8 cellular contexts compared by ENCODE assay signal in the genomic region with DNA sequence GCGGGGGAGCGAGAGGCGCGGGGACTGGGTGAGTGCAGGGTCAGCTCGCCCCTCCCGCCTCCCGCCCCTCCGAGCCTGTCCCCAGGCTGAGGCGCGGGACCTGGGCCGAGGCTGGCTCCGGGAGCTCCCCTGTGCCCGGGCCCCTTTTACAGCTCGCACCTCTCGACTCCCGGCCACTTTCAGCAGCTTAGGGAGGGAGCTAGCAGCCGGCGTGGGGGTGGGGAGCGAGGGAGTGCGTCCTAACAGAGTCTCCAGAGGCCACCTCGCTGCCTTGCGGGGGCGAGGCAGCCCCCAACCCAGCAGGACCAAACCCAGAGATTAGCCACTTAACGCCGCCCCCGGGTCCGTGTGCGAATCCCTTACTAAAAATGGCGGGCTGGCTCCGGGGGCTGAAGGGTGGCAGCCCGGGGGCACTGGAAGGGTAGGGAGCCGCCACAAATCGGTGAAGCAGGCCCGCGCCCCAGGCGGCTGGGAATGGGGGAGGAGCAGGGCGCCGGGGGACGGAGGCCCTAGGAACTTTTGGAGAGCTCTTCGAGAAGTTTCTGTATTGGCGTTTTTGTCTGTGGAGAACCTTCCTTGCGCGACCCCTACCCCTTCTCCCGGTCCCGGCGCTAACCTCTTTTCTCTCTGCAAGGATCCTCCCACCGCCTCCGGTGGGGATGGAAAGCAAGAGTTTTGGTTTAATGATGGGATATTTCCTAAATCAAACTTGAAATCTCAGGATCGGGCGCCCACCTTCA. TPM values are rescaled to one million over a fixed set of nuclear protein-coding genes. Genes with fewer than 3 reads are reported as not detected.
DNase-seq lines count a peak whose midpoint lies in the region; ATAC-seq, FAIRE-seq and TF ChIP-seq lines count a peak whose summit lies in the region.

No MANE protein-coding gene starts in this region.

- H3K23ac ChIP-seq in IMR-90 (ENCODE audit: low read depth, low read length) (no peak overlapping the region), neuronal stem cell (ENCODE audit: low read depth, low read length, poor library complexity) (peak overlapping the region; percentile 73)

- H3K79me2 ChIP-seq in endothelial cell of umbilical vein (ENCODE audit: control insufficient read depth, insufficient read depth, low read length), result no peaks in the 10 kb centered on the region

- 0% methylated on average over 2 of the region's 50 CpGs; no CpG with 5 or more reads in 1 of the 2 experiments for WGBS in IMR-90 (ENCODE audit: extremely low coverage in 2 of 2, insufficient read length in 1 of 2), 2 experiments
- WGBS in neuronal stem cell (ENCODE audit: extremely low coverage in 2 of 2, insufficient read length in 2 of 2, insufficient replicate concordance in 1 of 2), 2 donors, result no CpG with 5 or more reads among the region's 50 CpGs

- FAIRE-seq in endothelial cell of umbilical vein (lab: Jason Lieb, UNC), result no peak

- H3K9ac ChIP-seq in IMR-90 (ENCODE audit: low read depth, low read length), result no peak overlapping the region
- no peak overlapping the region for H3K9ac ChIP-seq in endothelial cell of umbilical vein (replicated peaks; ENCODE audit: extremely low read depth, insufficient read depth, low read length)
- peak overlapping the region; percentile 70 for H3K9ac ChIP-seq in neuronal stem cell (ENCODE audit: low read depth, low read length, poor library complexity)

- H3K4me2 ChIP-seq in IMR-90 (ENCODE audit: low read depth, low read length), result peak overlapping the region; percentile 9; the same call in 1 of the 2 replicates
- H3K4me2 ChIP-seq in endothelial cell of umbilical vein (ENCODE audit: insufficient read depth, low read length), result no peak overlapping the region
- peak overlapping the region; percentile 100 for H3K4me2 ChIP-seq in neuronal stem cell (ENCODE audit: insufficient read depth, low read length, poor library complexity, severe bottlenecking)

- peaks cover 97% of the 10 kb centered on the region for H3K27me3 ChIP-seq in IMR-90 (ENCODE audit: control insufficient read depth, insufficient read depth, low read length)
- H3K27me3 ChIP-seq in endothelial cell of umbilical vein (ENCODE audit: control insufficient read depth in 2 of 2, insufficient read depth in 2 of 2, low read length in 2 of 2), result peaks cover 75 to 94% of the 10 kb centered on the region in 2 experiments
- H3K27me3 ChIP-seq in neuronal stem cell (ENCODE audit: control insufficient read depth in 3 of 3, insufficient read depth in 3 of 3, low read depth in 1 of 3, low read length in 3 of 3), result peaks cover 0 to 80% (median 50%) of the 10 kb centered on the region in 3 experiments

- H2AK9ac ChIP-seq in IMR-90 (replicated peaks; ENCODE audit: low read depth, low read length, poor library complexity), result no peak overlapping the region

- no peak overlapping the region for H4K5ac ChIP-seq in IMR-90 (ENCODE audit: low read depth, low read length)

- H2AK5ac ChIP-seq in IMR-90 (ENCODE audit: low read depth, low read length) (no peak overlapping the region), neuronal stem cell (ENCODE audit: low read depth, low read length) (peak overlapping the region; percentile 75)

- dilution Hi-C loops in IMR-90 (cut with HindIII; ENCODE audit: low sequenced_read_pairs, unreplicated experiment), result no loop called here
- dilution Hi-C loops in endothelial cell of umbilical vein (cut with MboI; ENCODE audit: extremely low pct_ligation_motif_present, low sequenced_read_pairs), result no loop called here

- peak overlapping the region; percentile 30 for H2BK12ac ChIP-seq in neuronal stem cell (ENCODE audit: low read length)

- H2BK15ac ChIP-seq in IMR-90 (ENCODE audit: low read depth, low read length), result no peak overlapping the region
- H2BK15ac ChIP-seq in neuronal stem cell (ENCODE audit: low read length), result peak overlapping the region; percentile 94

- H3K4me3 ChIP-seq in IMR-90 (ENCODE audit: insufficient read depth, low read depth, low read length) (peak overlapping the region; percentile 11; the same call in 1 of the 2 replicates), endothelial cell of umbilical vein (replicated peaks in 1 of 3; ENCODE audit: insufficient read depth in 1 of 3, low read depth in 1 of 3, low read length in 3 of 3) (no peak overlapping the region), neuronal stem cell (ENCODE audit: low read length in 2 of 2) (peak overlapping the region; percentile 79 to 93)

- CTCF ChIA-PET in IMR-90 (lab: Yijun Ruan, JAX) (no interaction called here), endothelial cell of umbilical vein (lab: Charles Lee) (no interaction called here)

- in situ Hi-C loops in IMR-90 (cut with MboI; ENCODE audit: low sequenced_read_pairs), result loop anchor here (10.0 to 25.0 kb wide), 3 partner anchors 525 to 732 kb away; a partner anchor contains a TSS

- peak; percentile 69 for DNase-seq in AG20443 (ENCODE audit: low spot score)
- DNase-seq in IMR-90, result no peak
- no peak for DNase-seq in endothelial cell of umbilical vein (ENCODE audit: low read depth, low spot score)
- DNase-seq in neuronal stem cell (ENCODE audit: low spot score), result peak; percentile 32
- no peak for DNase-seq in NCI-H128 (lab: John Stamatoyannopoulos, UW; ENCODE audit: unreplicated experiment)
- DNase-seq in SKM-1 (lab: John Stamatoyannopoulos, UW; ENCODE audit: unreplicated experiment), result no peak
- DNase-seq in stimulated activated CD4-positive, alpha-beta T cell treated with anti-CD3 and anti-CD28 coated beads, Interleukin-12 subunit alpha, Interleukin-12 subunit beta, amount 100 ng/mL, for 4 hours, result no peak

- H3K9me3 ChIP-seq in IMR-90 (ENCODE audit: control insufficient read depth, insufficient read depth, low read length), result peaks cover 21% of the 10 kb centered on the region
- no peaks in the 10 kb centered on the region for H3K9me3 ChIP-seq in endothelial cell of umbilical vein (replicated peaks; ENCODE audit: control insufficient read depth, insufficient read depth, low read length)
- peaks cover 3 to 25% of the 10 kb centered on the region in 2 donors for H3K9me3 ChIP-seq in neuronal stem cell (replicated peaks in 1 of 2; ENCODE audit: control insufficient read depth in 2 of 2, insufficient read depth in 1 of 2, low read depth in 1 of 2, low read length in 2 of 2)

- H4K20me1 ChIP-seq in IMR-90 (ENCODE audit: insufficient read depth, low read length) (no peaks in the 10 kb centered on the region), endothelial cell of umbilical vein (replicated peaks; ENCODE audit: control insufficient read depth, extremely low read depth, insufficient read depth, low read length) (no peaks in the 10 kb centered on the region)

- TF ChIP-seq POLR2A in IMR-90 (IDR thresholded peaks at IDR 0.05; ENCODE audit: low read depth, low read length) (no peak), endothelial cell of umbilical vein (IDR thresholded peaks at IDR 0.05; ENCODE audit: low read depth, low read length) (no peak), GM18505 (IDR thresholded peaks at IDR 0.05; ENCODE audit: borderline replicate concordance, extremely low read depth, insufficient read depth, insufficient read length) (no peak)

- intact Hi-C loops in IMR-90 (cut with micrococcal nuclease) (loop anchor here (10.0 kb wide), 3 partner anchors 342 to 648 kb away; a partner anchor contains a TSS), endothelial cell of umbilical vein (cut with micrococcal nuclease) (loop anchor here (2.0 kb wide), 1 partner anchor 736 kb away; no protein-coding TSS in a partner anchor)

- H4K91ac ChIP-seq in IMR-90 (ENCODE audit: insufficient read depth, low read depth, low read length) (no peak overlapping the region), neuronal stem cell (ENCODE audit: low read depth, low read length, poor library complexity) (no peak overlapping the region)

- H3K27ac ChIP-seq in IMR-90 (ENCODE audit: insufficient read depth, low read length) (no peak overlapping the region), endothelial cell of umbilical vein (ENCODE audit: insufficient read depth, low read depth, low read length) (no peak overlapping the region), neuronal stem cell (replicated peaks; ENCODE audit: low read length) (peak overlapping the region; percentile 76)

- H2BK120ac ChIP-seq in IMR-90 (ENCODE audit: low read depth, low read length), result no peak overlapping the region
- H2BK120ac ChIP-seq in neuronal stem cell (ENCODE audit: low read depth, low read length), result peak overlapping the region; percentile 17

- H3K4ac ChIP-seq in IMR-90 (ENCODE audit: low read depth, low read length) (no peak overlapping the region), neuronal stem cell (ENCODE audit: low read length) (no peak overlapping the region)

- H3K4me1 ChIP-seq in IMR-90 (ENCODE audit: control insufficient read depth, insufficient read depth, low read length), result peaks cover 2% of the 10 kb centered on the region; the same call in 1 of the 2 replicates
- peaks cover 8% of the 10 kb centered on the region for H3K4me1 ChIP-seq in endothelial cell of umbilical vein (ENCODE audit: control insufficient read depth, extremely low read depth, insufficient read depth, low read length)
- peaks cover 8 to 29% of the 10 kb centered on the region in 2 donors for H3K4me1 ChIP-seq in neuronal stem cell (ENCODE audit: control insufficient read depth in 2 of 2, insufficient read depth in 1 of 2, low read depth in 1 of 2, low read length in 2 of 2)

- H3K14ac ChIP-seq in IMR-90 (replicated peaks; ENCODE audit: low read depth, low read length) (no peak overlapping the region), neuronal stem cell (ENCODE audit: low read length) (no peak overlapping the region)

- H3K56ac ChIP-seq in IMR-90 (ENCODE audit: extremely low read depth, insufficient read depth, low read length), result no peak overlapping the region

- H3K79me1 ChIP-seq in IMR-90 (ENCODE audit: low read depth in 1 of 2, low read length in 2 of 2), result no peaks in the 10 kb centered on the region
- H3K79me1 ChIP-seq in neuronal stem cell (ENCODE audit: low read depth, low read length), result peaks cover 2% of the 10 kb centered on the region

- no peaks in the 10 kb centered on the region for H3K9me1 ChIP-seq in IMR-90 (ENCODE audit: insufficient read depth, low read length)
- H3K9me1 ChIP-seq in endothelial cell of umbilical vein (replicated peaks; ENCODE audit: control insufficient read depth, extremely low read depth, insufficient read depth, low read length), result no peaks in the 10 kb centered on the region

- POLR2A ChIA-PET in IMR-90 (lab: Charles Lee; ENCODE audit: unreplicated experiment) (interaction anchor here (0.6 to 0.7 kb wide), 2 partner anchors 30 to 852 kb away, joined by 3 read pairs; no protein-coding TSS in a partner anchor), endothelial cell of umbilical vein (lab: Charles Lee) (no interaction called here)

- TF ChIP-seq RAD21 in IMR-90 (IDR thresholded peaks at IDR 0.05; ENCODE audit: low read length), result no peak

- BruUV-seq in IMR-90 (replicated peaks; lab: Mats Ljungman, UMichigan), result no TSS peak
- no TSS peak for BruUV-seq in endothelial cell of umbilical vein (replicated peaks; lab: Mats Ljungman, UMichigan)

- H2BK5ac ChIP-seq in IMR-90 (ENCODE audit: low read depth, low read length, poor library complexity, severe bottlenecking), result no peak overlapping the region
- H2BK5ac ChIP-seq in neuronal stem cell (ENCODE audit: low read length), result peak overlapping the region; percentile 82

- ATAC-seq in IMR-90 (ENCODE audit: low read depth) (no peak), GM18505 (IDR thresholded peaks at IDR 0.05; ENCODE audit: unreplicated experiment) (no peak)

- H3K36me3 ChIP-seq in IMR-90 (ENCODE audit: control insufficient read depth, insufficient read depth, low read length) (no peaks in the 10 kb centered on the region), endothelial cell of umbilical vein (ENCODE audit: control insufficient read depth in 2 of 2, extremely low read depth in 1 of 2, insufficient read depth in 2 of 2, low read length in 2 of 2) (no peaks in the 10 kb centered on the region), neuronal stem cell (replicated peaks in 1 of 2; ENCODE audit: control insufficient read depth in 2 of 2, insufficient read depth in 2 of 2, low read length in 2 of 2) (peaks cover 0 to 19% of the 10 kb centered on the region in 2 donors)

- TF ChIP-seq CTCF in IMR-90 (conservative IDR thresholded peaks at IDR 0.05; ENCODE audit: low read depth, low read length) (no peak), endothelial cell of umbilical vein (IDR thresholded peaks at IDR 0.05; ENCODE audit: extremely low read depth in 1 of 2, insufficient read depth in 1 of 2, low read depth in 1 of 2, low read length in 2 of 2) (no peak)

- H4K8ac ChIP-seq in IMR-90 (ENCODE audit: low read depth in 2 of 2, low read length in 2 of 2) (no peak overlapping the region), neuronal stem cell (ENCODE audit: low read depth, low read length) (no peak overlapping the region)

- H2BK20ac ChIP-seq in IMR-90 (ENCODE audit: low read depth, low read length), result no peak overlapping the region

- H2AFZ ChIP-seq in IMR-90 (replicated peaks; ENCODE audit: low read length, poor library complexity) (peak overlapping the region; percentile 65), endothelial cell of umbilical vein (ENCODE audit: low read depth, low read length) (no peak overlapping the region), neuronal stem cell (ENCODE audit: low read length) (peak overlapping the region; percentile 99)

- no peak overlapping the region for H3K18ac ChIP-seq in IMR-90 (ENCODE audit: low read depth, low read length)
- peak overlapping the region; percentile 95 for H3K18ac ChIP-seq in neuronal stem cell (ENCODE audit: low read length)

RNA-seq across cellular contexts. Expression of a gene that starts 0.6 kb away (rescaled TPM):
- total RNA-seq in IMR-90 (2012; rRNA removed) (not detected in 2 replicates), endothelial cell of umbilical vein (not detected in 2 replicates)
- polyA plus RNA-seq in IMR-90 (2012; rRNA removed) (not detected in 2 replicates), endothelial cell of umbilical vein (not detected in 2 replicates)
- polyA plus RNA-seq in IMR-90 (2012; cell fraction: cytosol; rRNA removed), result not detected in 2 replicates
- polyA plus RNA-seq in IMR-90 (2012; cell fraction: nucleus; rRNA removed; ENCODE audit: low replicate concordance), result 0.05 TPM in 1 of 2 replicates, not detected in the other
- polyA plus RNA-seq in endothelial cell of umbilical vein (2011; cell fraction: cytosol; rRNA removed), result not detected in 2 replicates
- polyA plus RNA-seq in endothelial cell of umbilical vein (2011; cell fraction: nucleus; rRNA removed), result not detected in 2 replicates
- polyA plus RNA-seq in endothelial cell of umbilical vein (2012), result not detected in 2 replicates
- not detected in 2 replicates for polyA minus RNA-seq in endothelial cell of umbilical vein
- 17.4 TPM for polyA minus RNA-seq in endothelial cell of umbilical vein (2011; cell fraction: cytosol; rRNA and poly(A)+ RNA removed)
- polyA minus RNA-seq in endothelial cell of umbilical vein (2011; cell fraction: nucleus; rRNA and poly(A)+ RNA removed), result not detected in 2 replicates
- polyA plus RNA-seq in neuronal stem cell (2013, experiment 1 of 2), result 8.1 TPM
- 8.2 TPM for polyA plus RNA-seq in neuronal stem cell (2013, experiment 2 of 2)

Comparison
In these comparisons a context has a peak if more than half of its experiments do, and no peak if none do; other contexts are left out.
1. DNase-seq: peak in AG20443 (single experiment) and neuronal stem cell (single experiment); none in IMR-90 (single experiment), endothelial cell of umbilical vein (single experiment), NCI-H128 (single experiment), SKM-1 (single experiment) and stimulated activated CD4-positive, alpha-beta T cell treated with anti-CD3 and anti-CD28 coated beads, Interleukin-12 subunit alpha, Interleukin-12 subunit beta, amount 100 ng/mL, for 4 hours (single experiment).
2. H3K4me3 ChIP-seq: peak in IMR-90 (single experiment) and neuronal stem cell (2 of 2); none in endothelial cell of umbilical vein (0 of 3).